Comparison of ENCODE assay signal across 17 cellular contexts in genomic region chr11:46251954-46252353, GRCh38. TPM values are rescaled to one million over a fixed set of nuclear protein-coding genes. Genes with fewer than 3 reads are reported as not detected.
"Had no signal": no experiment of that assay in that cellular context is flagged by ENCODE, and none has a peak within 500 bp of the region (broad histone marks: within the 10 kb centered on the region; RNA-seq: fewer than 3 reads in every experiment).

No MANE protein-coding gene starts in this region.

- H3K27me3 ChIP-seq: colonic mucosa, uterus had no signal

- H3K4me3 ChIP-seq: colonic mucosa, uterus had no signal

- H3K36me3 ChIP-seq: colonic mucosa, uterus had no signal

- H3K4me1 ChIP-seq: uterus had no signal

- ATAC-seq: activated CD4-positive, alpha-beta T cell treated with anti-CD3 and anti-CD28 coated beads for 36 hours; activated CD8-positive, alpha-beta T cell treated with anti-CD3 and anti-CD28 coated beads, Interleukin-2, amount 10 ng/mL, durations not matched to agents 7 days and 5 days; naive thymus-derived CD4-positive, alpha-beta T cell; stimulated activated naive CD8-positive, alpha-beta T cell treated with anti-CD3 and anti-CD28 coated beads, Interleukin-15, Interleukin-2, amounts not matched to agents 100 U/mL and 50 U/mL, for 24 hours had no signal

- DNase-seq: activated CD4-positive, alpha-beta T cell treated with anti-CD3 and anti-CD28 coated beads for 36 hours; activated CD8-positive, alpha-beta memory T cell treated with anti-CD3 and anti-CD28 coated beads, Interleukin-2, amount 50 U/mL, for 48 hours; activated CD8-positive, alpha-beta T cell treated with anti-CD3 and anti-CD28 coated beads, Interleukin-2, amount 10 ng/mL, durations not matched to agents 7 days and 5 days; activated naive CD4-positive, alpha-beta T cell treated with anti-CD3 and anti-CD28 coated beads for 36 hours; caudate nucleus; effector CD8-positive, alpha-beta T cell; hippocampal formation; kidney glomerular epithelial cell; midbrain; naive thymus-derived CD4-positive, alpha-beta T cell; stimulated activated CD4-positive, alpha-beta T cell treated with anti-CD3 and anti-CD28 coated beads, Interleukin-4, amount 100 ng/mL, for 1 hour; stimulated activated CD8-positive, alpha-beta memory T cell treated with anti-CD3 and anti-CD28 coated beads, Interleukin-4, amount 100 ng/mL, for 48 hours; stimulated activated naive CD8-positive, alpha-beta T cell treated with anti-CD3 and anti-CD28 coated beads, Interleukin-15, Interleukin-2, amounts not matched to agents 100 U/mL and 50 U/mL, for 24 hours; T-helper 9 cell; uterus had no signal

- H3K9me3 ChIP-seq: colonic mucosa, uterus had no signal

- H3K27ac ChIP-seq: epithelial cell of prostate, uterus had no signal

RNA-seq across cellular contexts. Expression of gene CREB3L1, which starts 25.5 kb away (rescaled TPM):
- total RNA-seq: activated CD8-positive, alpha-beta T cell treated with anti-CD3 and anti-CD28 coated beads, Interleukin-2, amount 10 ng/mL, durations not matched to agents 7 days and 5 days; naive thymus-derived CD4-positive, alpha-beta T cell had no signal
- polyA plus RNA-seq: naive thymus-derived CD4-positive, alpha-beta T cell had no signal
